Comparison of ENCODE assay signal across 1 cellular context in genomic region chr6:131844243-131844841, GRCh38.
TF ChIP-seq lines count a peak whose summit lies in the region.

No MANE protein-coding gene starts in this region.

TF ChIP-seq in HepG2, 621 proteins besides CTCF, POLR2A, EP300 and RAD21 (continued from another document and continues in another):
- TF ChIP-seq, protein P1, sequence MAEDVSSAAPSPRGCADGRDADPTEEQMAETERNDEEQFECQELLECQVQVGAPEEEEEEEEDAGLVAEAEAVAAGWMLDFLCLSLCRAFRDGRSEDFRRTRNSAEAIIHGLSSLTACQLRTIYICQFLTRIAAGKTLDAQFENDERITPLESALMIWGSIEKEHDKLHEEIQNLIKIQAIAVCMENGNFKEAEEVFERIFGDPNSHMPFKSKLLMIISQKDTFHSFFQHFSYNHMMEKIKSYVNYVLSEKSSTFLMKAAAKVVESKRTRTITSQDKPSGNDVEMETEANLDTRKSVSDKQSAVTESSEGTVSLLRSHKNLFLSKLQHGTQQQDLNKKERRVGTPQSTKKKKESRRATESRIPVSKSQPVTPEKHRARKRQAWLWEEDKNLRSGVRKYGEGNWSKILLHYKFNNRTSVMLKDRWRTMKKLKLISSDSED (CRISPR knock-in tag; IDR thresholded peaks at IDR 0.05): no peak
- no peak for TF ChIP-seq FOXM1 (CRISPR knock-in tag; IDR thresholded peaks at IDR 0.05)
- TF ChIP-seq, protein P2, sequence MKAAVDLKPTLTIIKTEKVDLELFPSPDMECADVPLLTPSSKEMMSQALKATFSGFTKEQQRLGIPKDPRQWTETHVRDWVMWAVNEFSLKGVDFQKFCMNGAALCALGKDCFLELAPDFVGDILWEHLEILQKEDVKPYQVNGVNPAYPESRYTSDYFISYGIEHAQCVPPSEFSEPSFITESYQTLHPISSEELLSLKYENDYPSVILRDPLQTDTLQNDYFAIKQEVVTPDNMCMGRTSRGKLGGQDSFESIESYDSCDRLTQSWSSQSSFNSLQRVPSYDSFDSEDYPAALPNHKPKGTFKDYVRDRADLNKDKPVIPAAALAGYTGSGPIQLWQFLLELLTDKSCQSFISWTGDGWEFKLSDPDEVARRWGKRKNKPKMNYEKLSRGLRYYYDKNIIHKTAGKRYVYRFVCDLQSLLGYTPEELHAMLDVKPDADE (CRISPR knock-in tag; IDR thresholded peaks at IDR 0.05): no peak
- peak; percentile 92 for TF ChIP-seq HNF4G (IDR thresholded peaks at IDR 0.05; ENCODE audit: borderline replicate concordance, low read depth, low read length)
- no peak for TF ChIP-seq HNF4G (CRISPR knock-in tag; IDR thresholded peaks at IDR 0.05; ENCODE audit: borderline replicate concordance, low read depth)
- no peak for TF ChIP-seq ZNF44 (CRISPR knock-in tag; IDR thresholded peaks at IDR 0.05)
- TF ChIP-seq ZNF770 (CRISPR knock-in tag; IDR thresholded peaks at IDR 0.05): 0 out of 2 replicates have a peak, but pooled peaks have one; percentile 42
- TF ChIP-seq RARA (CRISPR knock-in tag; IDR thresholded peaks at IDR 0.05): peak; percentile 89
- no peak for TF ChIP-seq ZNF672 (CRISPR knock-in tag; IDR thresholded peaks at IDR 0.05)
- no peak for TF ChIP-seq ZNF30 (CRISPR knock-in tag; IDR thresholded peaks at IDR 0.05)
- no peak for TF ChIP-seq KLF12 (CRISPR knock-in tag; IDR thresholded peaks at IDR 0.05; ENCODE audit: borderline replicate concordance)
- TF ChIP-seq ZKSCAN1 (IDR thresholded peaks at IDR 0.05; ENCODE audit: low read length): no peak
- peak; percentile 90; the same call in 1 of the 2 replicates for TF ChIP-seq SMYD3 (CRISPR knock-in tag; IDR thresholded peaks at IDR 0.05)
- TF ChIP-seq, protein P3, sequence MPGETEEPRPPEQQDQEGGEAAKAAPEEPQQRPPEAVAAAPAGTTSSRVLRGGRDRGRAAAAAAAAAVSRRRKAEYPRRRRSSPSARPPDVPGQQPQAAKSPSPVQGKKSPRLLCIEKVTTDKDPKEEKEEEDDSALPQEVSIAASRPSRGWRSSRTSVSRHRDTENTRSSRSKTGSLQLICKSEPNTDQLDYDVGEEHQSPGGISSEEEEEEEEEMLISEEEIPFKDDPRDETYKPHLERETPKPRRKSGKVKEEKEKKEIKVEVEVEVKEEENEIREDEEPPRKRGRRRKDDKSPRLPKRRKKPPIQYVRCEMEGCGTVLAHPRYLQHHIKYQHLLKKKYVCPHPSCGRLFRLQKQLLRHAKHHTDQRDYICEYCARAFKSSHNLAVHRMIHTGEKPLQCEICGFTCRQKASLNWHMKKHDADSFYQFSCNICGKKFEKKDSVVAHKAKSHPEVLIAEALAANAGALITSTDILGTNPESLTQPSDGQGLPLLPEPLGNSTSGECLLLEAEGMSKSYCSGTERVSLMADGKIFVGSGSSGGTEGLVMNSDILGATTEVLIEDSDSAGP (CRISPR knock-in tag; IDR thresholded peaks at IDR 0.05; ENCODE audit: borderline replicate concordance): no peak; the same call in 1 of the 2 replicates
- no peak for TF ChIP-seq ZNF703 (CRISPR knock-in tag; IDR thresholded peaks at IDR 0.05; ENCODE audit: borderline replicate concordance)
- TF ChIP-seq HMG20B (CRISPR knock-in tag; conservative IDR thresholded peaks at IDR 0.05): peak; percentile 91
- no peak; the same call in 1 of the 2 replicates for TF ChIP-seq MED13 (CRISPR knock-in tag; IDR thresholded peaks at IDR 0.05)
- no peak for TF ChIP-seq CBX1 (IDR thresholded peaks at IDR 0.05; ENCODE audit: low read depth)
- peak; percentile 97 for TF ChIP-seq ZNF331 (CRISPR knock-in tag; IDR thresholded peaks at IDR 0.05)
- peak; percentile 50; the same call in 1 of the 2 replicates for TF ChIP-seq GMEB1 (CRISPR knock-in tag; IDR thresholded peaks at IDR 0.05; ENCODE audit: borderline replicate concordance)
- TF ChIP-seq ZNF232 (CRISPR knock-in tag; IDR thresholded peaks at IDR 0.05; ENCODE audit: borderline replicate concordance): 0 out of 2 replicates have a peak, but pooled peaks have one; percentile 59
- peak; percentile 78 for TF ChIP-seq HDAC1 (CRISPR knock-in tag; IDR thresholded peaks at IDR 0.05)
- TF ChIP-seq, protein P4, sequence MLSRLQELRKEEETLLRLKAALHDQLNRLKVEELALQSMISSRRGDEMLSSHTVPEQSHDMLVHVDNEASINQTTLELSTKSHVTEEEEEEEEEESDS (CRISPR knock-in tag; IDR thresholded peaks at IDR 0.05; ENCODE audit: borderline replicate concordance): 0 out of 2 replicates have a peak, but pooled peaks have one; percentile 36
- 0 out of 2 replicates have a peak, but pooled peaks have one; percentile 35 for TF ChIP-seq DR1 (CRISPR knock-in tag; IDR thresholded peaks at IDR 0.05)
- no peak for TF ChIP-seq FUBP1 (CRISPR knock-in tag; IDR thresholded peaks at IDR 0.05; ENCODE audit: borderline replicate concordance)
- peak; percentile 95 for TF ChIP-seq ATF7 (IDR thresholded peaks at IDR 0.05)
- TF ChIP-seq ATF7 (CRISPR knock-in tag; IDR thresholded peaks at IDR 0.05): no peak
- peak; percentile 98 for TF ChIP-seq ATF2 (CRISPR knock-in tag; IDR thresholded peaks at IDR 0.05)
- peak; percentile 94 for TF ChIP-seq FOSL2 (CRISPR knock-in tag; IDR thresholded peaks at IDR 0.05)
- TF ChIP-seq, protein P5, sequence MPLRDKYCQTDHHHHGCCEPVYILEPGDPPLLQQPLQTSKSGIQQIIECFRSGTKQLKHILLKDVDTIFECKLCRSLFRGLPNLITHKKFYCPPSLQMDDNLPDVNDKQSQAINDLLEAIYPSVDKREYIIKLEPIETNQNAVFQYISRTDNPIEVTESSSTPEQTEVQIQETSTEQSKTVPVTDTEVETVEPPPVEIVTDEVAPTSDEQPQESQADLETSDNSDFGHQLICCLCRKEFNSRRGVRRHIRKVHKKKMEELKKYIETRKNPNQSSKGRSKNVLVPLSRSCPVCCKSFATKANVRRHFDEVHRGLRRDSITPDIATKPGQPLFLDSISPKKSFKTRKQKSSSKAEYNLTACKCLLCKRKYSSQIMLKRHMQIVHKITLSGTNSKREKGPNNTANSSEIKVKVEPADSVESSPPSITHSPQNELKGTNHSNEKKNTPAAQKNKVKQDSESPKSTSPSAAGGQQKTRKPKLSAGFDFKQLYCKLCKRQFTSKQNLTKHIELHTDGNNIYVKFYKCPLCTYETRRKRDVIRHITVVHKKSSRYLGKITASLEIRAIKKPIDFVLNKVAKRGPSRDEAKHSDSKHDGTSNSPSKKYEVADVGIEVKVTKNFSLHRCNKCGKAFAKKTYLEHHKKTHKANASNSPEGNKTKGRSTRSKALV (CRISPR knock-in tag; IDR thresholded peaks at IDR 0.05): peak; percentile 62; the same call in 1 of the 2 replicates
- no peak for TF ChIP-seq GPBP1L1 (CRISPR knock-in tag; IDR thresholded peaks at IDR 0.05)
- TF ChIP-seq ZFP41 (CRISPR knock-in tag; IDR thresholded peaks at IDR 0.05; ENCODE audit: borderline replicate concordance): no peak
- peak; percentile 84; the same call in 1 of the 2 replicates for TF ChIP-seq ZNF792 (CRISPR knock-in tag; IDR thresholded peaks at IDR 0.05)
- peak; percentile 45; the same call in 1 of the 2 replicates for TF ChIP-seq ZSCAN30 (CRISPR knock-in tag; IDR thresholded peaks at IDR 0.05)
- TF ChIP-seq LCORL (IDR thresholded peaks at IDR 0.05): 0 out of 2 replicates have a peak, but pooled peaks have one; percentile 29
- peak; percentile 83 for TF ChIP-seq LCORL (CRISPR knock-in tag; IDR thresholded peaks at IDR 0.05)
- TF ChIP-seq STAT5B (CRISPR knock-in tag; IDR thresholded peaks at IDR 0.05): peak; percentile 73; the same call in 1 of the 2 replicates
- TF ChIP-seq ZNF713 (CRISPR knock-in tag; IDR thresholded peaks at IDR 0.05): no peak
- TF ChIP-seq NR1H2 (CRISPR knock-in tag; IDR thresholded peaks at IDR 0.05; ENCODE audit: borderline replicate concordance, low read depth): no peak
- no peak for TF ChIP-seq ZNF816 (CRISPR knock-in tag; IDR thresholded peaks at IDR 0.05; ENCODE audit: borderline replicate concordance)
- no peak for TF ChIP-seq ZNF546 (CRISPR knock-in tag; conservative IDR thresholded peaks at IDR 0.05)
- no peak for TF ChIP-seq MAZ (IDR thresholded peaks at IDR 0.05; ENCODE audit: borderline replicate concordance, low read depth, low read length)
- no peak for TF ChIP-seq MAZ (CRISPR knock-in tag; IDR thresholded peaks at IDR 0.05; ENCODE audit: low read depth)
- no peak for TF ChIP-seq AGO1 (IDR thresholded peaks at IDR 0.05; ENCODE audit: low read depth, low read length, poor library complexity, severe bottlenecking)
- no peak for TF ChIP-seq ZNF564 (CRISPR knock-in tag; IDR thresholded peaks at IDR 0.05)
- no peak; the same call in 1 of the 2 replicates for TF ChIP-seq PAF1 (CRISPR knock-in tag; IDR thresholded peaks at IDR 0.05)
- TF ChIP-seq, protein P6, sequence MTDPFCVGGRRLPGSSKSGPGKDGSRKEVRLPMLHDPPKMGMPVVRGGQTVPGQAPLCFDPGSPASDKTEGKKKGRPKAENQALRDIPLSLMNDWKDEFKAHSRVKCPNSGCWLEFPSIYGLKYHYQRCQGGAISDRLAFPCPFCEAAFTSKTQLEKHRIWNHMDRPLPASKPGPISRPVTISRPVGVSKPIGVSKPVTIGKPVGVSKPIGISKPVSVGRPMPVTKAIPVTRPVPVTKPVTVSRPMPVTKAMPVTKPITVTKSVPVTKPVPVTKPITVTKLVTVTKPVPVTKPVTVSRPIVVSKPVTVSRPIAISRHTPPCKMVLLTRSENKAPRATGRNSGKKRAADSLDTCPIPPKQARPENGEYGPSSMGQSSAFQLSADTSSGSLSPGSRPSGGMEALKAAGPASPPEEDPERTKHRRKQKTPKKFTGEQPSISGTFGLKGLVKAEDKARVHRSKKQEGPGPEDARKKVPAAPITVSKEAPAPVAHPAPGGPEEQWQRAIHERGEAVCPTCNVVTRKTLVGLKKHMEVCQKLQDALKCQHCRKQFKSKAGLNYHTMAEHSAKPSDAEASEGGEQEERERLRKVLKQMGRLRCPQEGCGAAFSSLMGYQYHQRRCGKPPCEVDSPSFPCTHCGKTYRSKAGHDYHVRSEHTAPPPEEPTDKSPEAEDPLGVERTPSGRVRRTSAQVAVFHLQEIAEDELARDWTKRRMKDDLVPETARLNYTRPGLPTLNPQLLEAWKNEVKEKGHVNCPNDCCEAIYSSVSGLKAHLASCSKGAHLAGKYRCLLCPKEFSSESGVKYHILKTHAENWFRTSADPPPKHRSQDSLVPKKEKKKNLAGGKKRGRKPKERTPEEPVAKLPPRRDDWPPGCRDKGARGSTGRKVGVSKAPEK (CRISPR knock-in tag; IDR thresholded peaks at IDR 0.05; ENCODE audit: borderline replicate concordance): peak; percentile 24; the same call in 1 of the 2 replicates
- TF ChIP-seq ZSCAN9 (CRISPR knock-in tag; IDR thresholded peaks at IDR 0.05; ENCODE audit: borderline replicate concordance): no peak; the same call in none of the 2 replicates
- peak; percentile 95 for TF ChIP-seq GFI1 (CRISPR knock-in tag; IDR thresholded peaks at IDR 0.05; ENCODE audit: borderline replicate concordance)
